Comparison of ENCODE assay signal across 13 cellular contexts in the genomic region with DNA sequence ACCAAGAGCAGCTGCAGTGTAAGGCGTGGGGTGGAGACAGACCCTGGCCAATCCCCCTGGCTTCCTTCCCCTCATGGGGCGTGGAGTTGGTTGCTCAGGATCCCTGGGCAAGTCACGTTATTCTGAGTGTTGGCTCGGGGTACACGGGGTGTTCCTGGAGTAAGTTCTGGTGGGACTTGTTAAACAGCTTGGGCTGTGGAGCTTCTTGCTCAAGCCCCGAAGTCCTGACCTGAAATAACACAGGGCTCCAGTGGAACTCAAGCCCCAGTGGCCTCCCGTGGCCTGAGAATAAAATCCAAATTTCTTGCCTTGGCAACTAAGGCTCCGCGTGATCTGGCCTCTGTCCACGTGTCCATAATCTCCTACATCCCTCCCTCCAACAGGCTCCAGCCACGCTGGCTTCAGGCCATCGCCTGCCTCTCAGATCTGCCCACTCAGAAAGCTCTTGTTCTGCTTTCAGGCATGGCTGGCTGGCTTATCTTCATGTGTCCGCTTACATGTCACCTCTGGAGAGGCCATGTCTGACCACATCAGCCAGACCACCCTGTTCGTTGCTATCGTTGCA. TPM values are rescaled to one million over a fixed set of nuclear protein-coding genes. Genes with fewer than 3 reads are reported as not detected.
DNase-seq lines count a peak whose midpoint lies in the region; ATAC-seq, FAIRE-seq and TF ChIP-seq lines count a peak whose summit lies in the region.
"Had no signal": no experiment of that assay in that cellular context is flagged by ENCODE, and none has a peak within 500 bp of the region (broad histone marks: within the 10 kb centered on the region; RNA-seq: fewer than 3 reads in every experiment).

No MANE protein-coding gene starts in this region.

- H3K4me3 Mint-ChIP-seq in astrocyte (ENCODE audit: unreplicated experiment) = no peak overlapping the region
- H3K4me3 Mint-ChIP-seq: CD4-positive, alpha-beta memory T cell had no signal

- no peak for FAIRE-seq in astrocyte (lab: Jason Lieb, UNC)

- no peaks in the 10 kb centered on the region for H4K20me1 ChIP-seq in astrocyte (ENCODE audit: insufficient read depth, low read length)

- H3K79me2 ChIP-seq in astrocyte (ENCODE audit: insufficient read depth, low read length) = no peaks in the 10 kb centered on the region
- H3K79me2 ChIP-seq: parathyroid adenoma had no signal

- no peak overlapping the region for H3K4me2 ChIP-seq in astrocyte (ENCODE audit: low read length)

- no peak for ATAC-seq in HG02588 (IDR thresholded peaks at IDR 0.05; ENCODE audit: unreplicated experiment)

- H3K27me3 ChIP-seq in astrocyte (ENCODE audit: insufficient read depth, low read length) (no peaks in the 10 kb centered on the region), right atrium auricular region (no peaks in the 10 kb centered on the region)

- H3K27ac ChIP-seq in astrocyte (ENCODE audit: low read depth, low read length) = no peak overlapping the region
- peak overlapping the region; percentile 59 to 60 for H3K27ac ChIP-seq in right atrium auricular region
- H3K27ac ChIP-seq: parathyroid adenoma had no signal

- no peak overlapping the region for H3K9ac ChIP-seq in astrocyte (ENCODE audit: low read length)
- H3K9ac ChIP-seq: parathyroid adenoma had no signal

- H2AFZ ChIP-seq in astrocyte (ENCODE audit: low read depth, low read length) = no peak overlapping the region
- H2AFZ ChIP-seq: parathyroid adenoma had no signal

- DNase-seq in AG20443 (ENCODE audit: low spot score) = peak; percentile 59
- DNase-seq in astrocyte (ENCODE audit: low read depth) = peak; percentile 26
- peak; percentile 89 for DNase-seq in right atrium auricular region (ENCODE audit: low spot score)
- peak; percentile 94 for DNase-seq in posterior vena cava (ENCODE audit: low spot score)
- DNase-seq in T-helper 9 cell = no peak
- no peak for DNase-seq in SIG-M5 (lab: John Stamatoyannopoulos, UW)
- DNase-seq in SKM-1 treated with dmso at 0.1 percent for 144 hours (lab: John Stamatoyannopoulos, UW; ENCODE audit: unreplicated experiment) = no peak
- DNase-seq: activated gamma-delta T cell treated with Interleukin-2 at 50 U/mL for 16 hours; CD4-positive, alpha-beta memory T cell; H7; NCI-H446 had no signal

- H3K27me3 Mint-ChIP-seq in astrocyte (ENCODE audit: low read depth, unreplicated experiment) = peaks cover 6% of the 10 kb centered on the region

- H3K27ac Mint-ChIP-seq in astrocyte (ENCODE audit: unreplicated experiment) = no peak overlapping the region
- H3K27ac Mint-ChIP-seq: CD4-positive, alpha-beta memory T cell had no signal

- H3K9me3 ChIP-seq in astrocyte (ENCODE audit: insufficient read depth, low read depth, low read length) (no peaks in the 10 kb centered on the region), right atrium auricular region (no peaks in the 10 kb centered on the region)

- peaks cover 11% of the 10 kb centered on the region for H3K4me1 Mint-ChIP-seq in astrocyte (ENCODE audit: low read depth, unreplicated experiment)

- intact Hi-C loops in posterior vena cava (cut with DNase I) = no loop called here

- no peaks in the 10 kb centered on the region for H3K36me3 ChIP-seq in astrocyte (ENCODE audit: insufficient read depth, low read length)
- no peaks in the 10 kb centered on the region for H3K36me3 ChIP-seq in right atrium auricular region

- H3K4me3 ChIP-seq in astrocyte (ENCODE audit: insufficient read depth, low read depth, low read length) = no peak overlapping the region
- H3K4me3 ChIP-seq in right atrium auricular region = no peak overlapping the region

- no peaks in the 10 kb centered on the region for H3K36me3 Mint-ChIP-seq in astrocyte (ENCODE audit: low read depth, unreplicated experiment)
- H3K36me3 Mint-ChIP-seq: CD4-positive, alpha-beta memory T cell had no signal

- peaks cover 7% of the 10 kb centered on the region for H3K4me1 ChIP-seq in astrocyte (ENCODE audit: insufficient read depth, low read length)
- peaks cover 0 to 11% of the 10 kb centered on the region in 2 donors for H3K4me1 ChIP-seq in right atrium auricular region
- H3K4me1 ChIP-seq: parathyroid adenoma had no signal

- peaks cover 3% of the 10 kb centered on the region for H3K9me3 Mint-ChIP-seq in astrocyte (ENCODE audit: unreplicated experiment)
- H3K9me3 Mint-ChIP-seq: CD4-positive, alpha-beta memory T cell had no signal

- TF ChIP-seq CTCF in astrocyte (IDR thresholded peaks at IDR 0.05; ENCODE audit: insufficient read depth, low read depth, low read length) = no peak
- TF ChIP-seq CTCF in right atrium auricular region (IDR thresholded peaks at IDR 0.05) = no peak

RNA-seq across cellular contexts. Expression of gene BCO1, which starts 49.3 kb away (rescaled TPM):
- not detected in 2 replicates for total RNA-seq in astrocyte
- not detected for total RNA-seq in right atrium auricular region
- total RNA-seq in posterior vena cava = not detected
- total RNA-seq: CD4-positive, alpha-beta memory T cell had no signal

Comparison
In these comparisons a context has a peak if more than half of its experiments do, and no peak if none do; other contexts are left out.
1. DNase-seq: peak in AG20443 (single experiment), astrocyte (single experiment), right atrium auricular region (single experiment) and posterior vena cava (single experiment); none in T-helper 9 cell (single experiment), SIG-M5 (single experiment) and SKM-1 treated with dmso at 0.1 percent for 144 hours (single experiment).